In genomic region chr17:67434061-67434525, GRCh38 we compare ENCODE assay signal across 8 cellular contexts. TPM values are rescaled to one million over a fixed set of nuclear protein-coding genes. Genes with fewer than 3 reads are reported as not detected.
DNase-seq lines count a peak whose midpoint lies in the region; ATAC-seq, FAIRE-seq and TF ChIP-seq lines count a peak whose summit lies in the region.

No MANE protein-coding gene starts in this region.

- POLR2A ChIA-PET in HepG2 (lab: Yijun Ruan, JAX) = no interaction called here

- BruUV-seq in HepG2 (replicated peaks; lab: Mats Ljungman, UMichigan) = no TSS peak

- no peak overlapping the region for H2AFZ ChIP-seq in HepG2 (ENCODE audit: low read length)

- no peak for TF ChIP-seq POLR2A in HepG2 (IDR thresholded peaks at IDR 0.05; ENCODE audit: insufficient read depth in 1 of 2, low read depth in 2 of 2, low read length in 2 of 2)

- H3K4me3 ChIP-seq in HepG2 (replicated peaks in 1 of 3; ENCODE audit: insufficient read depth in 1 of 3, low read depth in 2 of 3, low read length in 3 of 3) (no peak overlapping the region), subcutaneous abdominal adipose tissue (ENCODE audit: low read depth in 1 of 5, low read length in 5 of 5) (no peak overlapping the region), BE2C (ENCODE audit: low read depth, low read length) (no peak overlapping the region)

- CTCF ChIA-PET in HepG2 (lab: Yijun Ruan, JAX; ENCODE audit: low intra/inter-chr PET ratio, low total read pairs) = no interaction called here

- no peak for TF ChIP-seq EP300 in HepG2 (IDR thresholded peaks at IDR 0.05; ENCODE audit: low read depth in 2 of 2, low read length in 2 of 2)
- no peak for TF ChIP-seq EP300 in HepG2 (CRISPR knock-in tag; IDR thresholded peaks at IDR 0.05; ENCODE audit: borderline replicate concordance)

- H3K27me3 ChIP-seq in HepG2 (ENCODE audit: control insufficient read depth in 1 of 2, insufficient read depth in 2 of 2, low read length in 2 of 2) (no peaks in the 10 kb centered on the region), subcutaneous abdominal adipose tissue (ENCODE audit: control insufficient read depth in 5 of 5, insufficient read depth in 4 of 5, low read length in 5 of 5) (no peaks in the 10 kb centered on the region), BE2C (no peaks in the 10 kb centered on the region)

- no peak overlapping the region for H3K27ac ChIP-seq in HepG2 (ENCODE audit: extremely low read length, insufficient read depth, low read length)
- peak overlapping the region; percentile 18 for H3K27ac ChIP-seq in subcutaneous abdominal adipose tissue (ENCODE audit: low read depth, low read length)

- FAIRE-seq in HepG2 (lab: Jason Lieb, UNC) = no peak

- H3K4me1 ChIP-seq in HepG2 (ENCODE audit: insufficient read depth, low read length) (peaks cover 7% of the 10 kb centered on the region), subcutaneous abdominal adipose tissue (ENCODE audit: control insufficient read depth in 5 of 5, insufficient read depth in 5 of 5, low read length in 5 of 5) (peaks cover 0 to 38% (median 18%) of the 10 kb centered on the region in 5 donors), BE2C (no peaks in the 10 kb centered on the region; the same call in 1 of the 2 replicates)

- H3K79me2 ChIP-seq in HepG2 (ENCODE audit: insufficient read depth, low read length) = no peaks in the 10 kb centered on the region

- intact Hi-C loops in HepG2 (cut with micrococcal nuclease; ENCODE audit: unreplicated experiment) = no loop called here

- TF ChIP-seq RAD21 in HepG2 (CRISPR knock-in tag; IDR thresholded peaks at IDR 0.05) = no peak

- TF ChIP-seq CTCF in HepG2 (CRISPR knock-in tag; IDR thresholded peaks at IDR 0.05) (no peak), BE2C (IDR thresholded peaks at IDR 0.05; ENCODE audit: low read depth, low read length) (no peak)

- 44% methylated on average over 6 of the region's 6 CpGs for WGBS in HepG2 (ENCODE audit: low lambda C conversion rate)

- H3K36me3 ChIP-seq in HepG2 (replicated peaks in 1 of 2; ENCODE audit: control insufficient read depth in 1 of 2, insufficient read depth in 2 of 2, low read length in 2 of 2) (no peaks in the 10 kb centered on the region), subcutaneous abdominal adipose tissue (ENCODE audit: control insufficient read depth in 5 of 5, insufficient read depth in 5 of 5, low read length in 5 of 5) (no peaks in the 10 kb centered on the region), BE2C (no peaks in the 10 kb centered on the region)

- ATAC-seq in HepG2 (peak; percentile 42), GM18870 (IDR thresholded peaks at IDR 0.05; ENCODE audit: unreplicated experiment) (no peak), HG02852 (IDR thresholded peaks at IDR 0.05; ENCODE audit: unreplicated experiment) (no peak), HG02678 (IDR thresholded peaks at IDR 0.05; ENCODE audit: unreplicated experiment) (no peak)

- no peaks in the 10 kb centered on the region for H4K20me1 ChIP-seq in HepG2 (ENCODE audit: insufficient read depth, low read length)

- peak; percentile 59 for DNase-seq in SIG-M5 (lab: John Stamatoyannopoulos, UW)
- DNase-seq in activated T-helper 9 cell treated with anti-CD3 and anti-CD28 coated beads, Interleukin-2, amount 50 U/mL, for 16 hours (ENCODE audit: low read depth) = peak; percentile 28
- no peak for DNase-seq in HepG2 (ENCODE audit: low spot score)
- DNase-seq in BE2C = no peak

- no peak overlapping the region for H3K9ac ChIP-seq in HepG2 (ENCODE audit: insufficient read depth, low read depth, low read length)
- no peak overlapping the region for H3K9ac ChIP-seq in subcutaneous abdominal adipose tissue (ENCODE audit: low read length in 5 of 5)

- H3K9me3 ChIP-seq in HepG2 (ENCODE audit: low read length) = no peaks in the 10 kb centered on the region
- H3K9me3 ChIP-seq in subcutaneous abdominal adipose tissue (ENCODE audit: control insufficient read depth in 5 of 5, low read length in 5 of 5) = no peaks in the 10 kb centered on the region
- H3K9me3 ChIP-seq in BE2C = no peaks in the 10 kb centered on the region

- H3K4me2 ChIP-seq in HepG2 (ENCODE audit: low read depth, low read length) = peak overlapping the region; percentile 26; the same call in 1 of the 2 replicates

- in situ Hi-C loops in HepG2 (cut with HindIII; ENCODE audit: extremely low pct_ligation_motif_present, low pct_unique_long_range_greater_than_20kb) = no loop called here

TF ChIP-seq in HepG2, 621 proteins besides CTCF, POLR2A, EP300 and RAD21:
- TF ChIP-seq TEF (CRISPR knock-in tag; IDR thresholded peaks at IDR 0.05) (peak; percentile 21; the same call in 1 of the 2 replicates), JDP2 (CRISPR knock-in tag; IDR thresholded peaks at IDR 0.05; ENCODE audit: borderline replicate concordance) (no peak), TFE3 (CRISPR knock-in tag; IDR thresholded peaks at IDR 0.05) (no peak), ZNF7 (CRISPR knock-in tag; IDR thresholded peaks at IDR 0.05) (peak; percentile 60; the same call in 1 of the 2 replicates), GABPA (IDR thresholded peaks at IDR 0.05; ENCODE audit: low read depth, low read length) (no peak), GABPA (CRISPR knock-in tag; IDR thresholded peaks at IDR 0.05; ENCODE audit: low read depth) (0 out of 2 replicates have a peak, but pooled peaks have one; percentile 21), AGO1 (IDR thresholded peaks at IDR 0.05; ENCODE audit: low read depth, low read length, poor library complexity, severe bottlenecking) (no peak), RFXAP (CRISPR knock-in tag; IDR thresholded peaks at IDR 0.05; ENCODE audit: borderline replicate concordance) (no peak), ZNF343 (CRISPR knock-in tag; IDR thresholded peaks at IDR 0.05) (no peak)
TF ChIP-seq in HepG2: peak in this region for 3.

RNA-seq across cellular contexts. Expression of gene PITPNC1, which starts 57.0 kb away (rescaled TPM):
- total RNA-seq in HepG2 (2016; rRNA removed; fragmentation: Illumina TruSeq; extraction: Trizol) = 3.7 and 4.1 TPM in 2 replicates
- 2.6 and 3.8 TPM in 2 replicates for total RNA-seq in HepG2 (2016; cell fraction: cytosol; rRNA removed; fragmentation: Illumina TruSeq; extraction: Trizol; ENCODE audit: low read depth)
- total RNA-seq in HepG2 (2016; cell fraction: insoluble cytoplasmic fraction; rRNA removed; fragmentation: Illumina TruSeq; extraction: Trizol) = 3.1 and 4.2 TPM in 2 replicates
- total RNA-seq in HepG2 (2016; cell fraction: membrane; rRNA removed; fragmentation: Illumina TruSeq; extraction: Trizol) = 5.9 and 7.2 TPM in 2 replicates
- 3.4 and 3.9 TPM in 2 replicates for total RNA-seq in HepG2 (2016; cell fraction: nucleus; rRNA removed; fragmentation: Illumina TruSeq; extraction: Trizol)
- 3.8 and 5.7 TPM in 2 replicates for polyA plus RNA-seq in HepG2 (2011; rRNA removed)
- polyA plus RNA-seq in HepG2 (2011; cell fraction: cytosol; rRNA removed) = 3.4 and 4.7 TPM in 2 replicates
- polyA plus RNA-seq in HepG2 (2011; cell fraction: nucleus; rRNA removed) = 1.5 and 1.9 TPM in 2 replicates
- 4.6 and 6.5 TPM in 2 replicates for polyA plus RNA-seq in HepG2 (2012)
- polyA plus RNA-seq in HepG2 (2016; cell fraction: cytosol; fragmentation: Illumina TruSeq; extraction: Trizol; ENCODE audit: low read depth) = 5.8 and 6.2 TPM in 2 replicates
- polyA plus RNA-seq in HepG2 (2016; cell fraction: insoluble cytoplasmic fraction; fragmentation: Illumina TruSeq; extraction: Trizol; ENCODE audit: low read depth) = 4.8 and 6.5 TPM in 2 replicates
- polyA plus RNA-seq in HepG2 (2016; cell fraction: membrane; fragmentation: Illumina TruSeq; extraction: Trizol; ENCODE audit: low read depth) = 8.3 and 9.8 TPM in 2 replicates
- polyA plus RNA-seq in HepG2 (2016; cell fraction: nucleus; fragmentation: Illumina TruSeq; extraction: Trizol; ENCODE audit: insufficient read depth, low read depth) = 4.8 and 6.1 TPM in 2 replicates
- 2.4 and 9.2 TPM in 2 replicates for polyA minus RNA-seq in HepG2 (2011; rRNA and poly(A)+ RNA removed; ENCODE audit: low replicate concordance)
- 3.4 and 3.7 TPM in 2 replicates for polyA minus RNA-seq in HepG2 (2011; cell fraction: cytosol; rRNA and poly(A)+ RNA removed)
- polyA minus RNA-seq in HepG2 (2011; cell fraction: nucleus; rRNA and poly(A)+ RNA removed) = 5.8 and 7.1 TPM in 2 replicates
- 9.4 TPM for polyA plus RNA-seq in BE2C (2012; ENCODE audit: insufficient read depth, insufficient read length, low read depth)

Comparison
In these comparisons a context has a peak if more than half of its experiments do, and no peak if none do; other contexts are left out.
1. DNase-seq: peak in SIG-M5 (single experiment) and activated T-helper 9 cell treated with anti-CD3 and anti-CD28 coated beads, Interleukin-2, amount 50 U/mL, for 16 hours (single experiment); none in HepG2 (single experiment) and BE2C (single experiment).